Comparison of ENCODE assay signal across 8 cellular contexts in the genomic region with DNA sequence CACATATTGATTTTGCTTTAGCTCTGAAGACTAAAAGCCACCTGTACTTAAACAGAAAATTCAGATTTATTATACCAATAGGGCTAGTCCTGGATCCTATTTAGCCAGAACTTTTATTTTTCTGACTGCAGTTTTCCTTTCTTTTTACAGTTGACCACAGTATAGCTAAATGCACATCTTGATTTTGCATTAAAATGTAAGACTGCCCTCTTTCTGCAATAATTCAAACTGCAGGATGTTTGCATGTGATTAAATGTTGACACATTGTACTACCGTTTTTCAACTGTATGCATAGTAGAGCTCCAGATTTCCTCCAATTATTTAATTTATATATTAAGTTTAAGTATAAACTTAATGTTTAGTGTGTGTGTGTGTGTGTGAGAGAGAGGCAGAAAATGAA.
A peak's percentile ranks its signal among the peaks of the same experiment; 100 is the strongest.
DNase-seq lines count a peak whose midpoint lies in the region; ATAC-seq and TF ChIP-seq lines count a peak whose summit lies in the region.

No MANE protein-coding gene starts in this region.

- no peak overlapping the region for H3K4me3 ChIP-seq in colonic mucosa

- no peak overlapping the region for H3K27ac ChIP-seq in colonic mucosa

- H3K27me3 ChIP-seq in colonic mucosa, result no peaks in the 10 kb centered on the region

- H3K9me3 ChIP-seq in colonic mucosa, result no peaks in the 10 kb centered on the region

- DNase-seq in GF-D8 (lab: John Stamatoyannopoulos, UW), result peak; percentile 3
- DNase-seq in NCI-H2081 (lab: John Stamatoyannopoulos, UW), result peak; percentile 17 to 63
- no peak for DNase-seq in colonic mucosa
- DNase-seq in medulla oblongata (ENCODE audit: extremely low spot score), result peak; percentile 44
- DNase-seq in activated naive CD4-positive, alpha-beta T cell treated with anti-CD3 and anti-CD28 coated beads, Interleukin-2, amount 50 U/mL, for 16 hours, result no peak

- no peak overlapping the region for H3K9ac ChIP-seq in colonic mucosa (ENCODE audit: low read depth in 2 of 2, low read length in 2 of 2)

- no peaks in the 10 kb centered on the region for H3K4me1 ChIP-seq in colonic mucosa

- peak; percentile 41 for TF ChIP-seq CTCF in colonic mucosa (IDR thresholded peaks at IDR 0.05)

- no peaks in the 10 kb centered on the region for H3K36me3 ChIP-seq in colonic mucosa

- intact Hi-C loops in colonic mucosa (cut with DNase I), result no loop called here

- ATAC-seq in HG03108 (IDR thresholded peaks at IDR 0.05; ENCODE audit: unreplicated experiment) (no peak), GM19455 (IDR thresholded peaks at IDR 0.05; ENCODE audit: unreplicated experiment) (no peak), GM21367 (IDR thresholded peaks at IDR 0.05; ENCODE audit: unreplicated experiment) (no peak)

Comparison
In these comparisons a context has a peak if more than half of its experiments do, and no peak if none do; other contexts are left out.
1. DNase-seq: peak in GF-D8 (single experiment), NCI-H2081 (2 of 2) and medulla oblongata (single experiment); none in colonic mucosa (single experiment) and activated naive CD4-positive, alpha-beta T cell treated with anti-CD3 and anti-CD28 coated beads, Interleukin-2, amount 50 U/mL, for 16 hours (single experiment).